ENCODE assay signal across 8 cellular contexts in the genomic region with DNA sequence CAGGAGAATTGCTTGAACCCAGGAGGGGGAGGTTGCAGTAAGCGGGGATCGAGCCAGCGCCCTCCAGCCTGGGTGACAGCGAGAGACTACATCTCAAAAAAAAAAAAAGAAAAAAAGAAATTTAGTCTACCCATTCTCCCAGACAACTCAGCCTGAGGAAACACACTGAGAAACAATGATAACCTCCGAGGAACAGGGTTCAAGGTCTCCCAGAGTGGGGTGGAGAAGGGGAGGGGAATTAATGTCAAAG. TPM values are rescaled to one million over a fixed set of nuclear protein-coding genes. Genes with fewer than 3 reads are reported as not detected.
DNase-seq lines count a peak whose midpoint lies in the region; ATAC-seq and TF ChIP-seq lines count a peak whose summit lies in the region.

No MANE protein-coding gene starts in this region.

- TF ChIP-seq CTCF in HFF-Myc (IDR thresholded peaks at IDR 0.05; ENCODE audit: low read depth, low read length, missing control alignments): no peak

- DNase-seq in HFF-Myc (ENCODE audit: extremely low read depth, low read depth) (no peak), iPS DF 6.9 (ENCODE audit: low read depth, low spot score) (no peak), NCI-H82 treated with DMSO at 0.1 percent for 48 hours (lab: John Stamatoyannopoulos, UW; ENCODE audit: unreplicated experiment) (no peak), SW480 (ENCODE audit: low spot score) (no peak), NCI-H187 treated with DMSO at 0.1 percent for 48 hours (lab: John Stamatoyannopoulos, UW) (no peak)
- no peak for DNase-seq in stimulated activated effector memory CD8-positive, alpha-beta T cell treated with anti-CD3 and anti-CD28 coated beads, Interleukin-12 subunit alpha, Interleukin-12 subunit beta, amount 100 ng/mL, for 72 hours (ENCODE audit: low spot score in 2 of 2)

- no peak for ATAC-seq in activated T-helper 17 cell treated with anti-CD3 and anti-CD28 coated beads, Interleukin-2, amount 50 U/mL, for 72 hours (replicated peaks)
- ATAC-seq in stimulated activated effector memory CD8-positive, alpha-beta T cell treated with anti-CD3 and anti-CD28 coated beads, Interleukin-12 subunit alpha, Interleukin-12 subunit beta, amount 100 ng/mL, for 72 hours: no peak
- ATAC-seq in HG02798 (IDR thresholded peaks at IDR 0.05; ENCODE audit: poor library complexity, unreplicated experiment): no peak

- H3K9me3 ChIP-seq in iPS DF 6.9 (ENCODE audit: control insufficient read depth, insufficient read depth, low read length): no peaks in the 10 kb centered on the region

- H3K36me3 Mint-ChIP-seq in activated T-helper 17 cell treated with anti-CD3 and anti-CD28 coated beads, Interleukin-2, amount 50 U/mL, for 72 hours (ENCODE audit: low read depth): peaks cover 36% of the 10 kb centered on the region
- H3K36me3 Mint-ChIP-seq in stimulated activated effector memory CD8-positive, alpha-beta T cell treated with anti-CD3 and anti-CD28 coated beads, Interleukin-12 subunit alpha, Interleukin-12 subunit beta, amount 100 ng/mL, for 72 hours: peaks cover 31% of the 10 kb centered on the region

- H3K4me1 Mint-ChIP-seq in activated T-helper 17 cell treated with anti-CD3 and anti-CD28 coated beads, Interleukin-2, amount 50 U/mL, for 72 hours: peaks cover 8% of the 10 kb centered on the region
- H3K4me1 Mint-ChIP-seq in stimulated activated effector memory CD8-positive, alpha-beta T cell treated with anti-CD3 and anti-CD28 coated beads, Interleukin-12 subunit alpha, Interleukin-12 subunit beta, amount 100 ng/mL, for 72 hours: peaks cover 24% of the 10 kb centered on the region

- peak overlapping the region; percentile 98 for H3K4me3 Mint-ChIP-seq in activated T-helper 17 cell treated with anti-CD3 and anti-CD28 coated beads, Interleukin-2, amount 50 U/mL, for 72 hours
- H3K4me3 Mint-ChIP-seq in stimulated activated effector memory CD8-positive, alpha-beta T cell treated with anti-CD3 and anti-CD28 coated beads, Interleukin-12 subunit alpha, Interleukin-12 subunit beta, amount 100 ng/mL, for 72 hours: peak overlapping the region; percentile 98

- no peak overlapping the region for H3K27ac ChIP-seq in iPS DF 6.9 (ENCODE audit: low read length)

- peak overlapping the region; percentile 70 for H3K27ac Mint-ChIP-seq in activated T-helper 17 cell treated with anti-CD3 and anti-CD28 coated beads, Interleukin-2, amount 50 U/mL, for 72 hours
- peak overlapping the region; percentile 94 for H3K27ac Mint-ChIP-seq in stimulated activated effector memory CD8-positive, alpha-beta T cell treated with anti-CD3 and anti-CD28 coated beads, Interleukin-12 subunit alpha, Interleukin-12 subunit beta, amount 100 ng/mL, for 72 hours

- no CpG with 5 or more reads among the region's 5 CpGs for WGBS in iPS DF 6.9 (ENCODE audit: insufficient coverage, insufficient read length)

- peaks cover 7% of the 10 kb centered on the region; the same call in 1 of the 2 replicates for H3K4me1 ChIP-seq in iPS DF 6.9 (ENCODE audit: control insufficient read depth, insufficient read depth, low read length)

- H3K27me3 Mint-ChIP-seq in activated T-helper 17 cell treated with anti-CD3 and anti-CD28 coated beads, Interleukin-2, amount 50 U/mL, for 72 hours: no peaks in the 10 kb centered on the region

- H3K36me3 ChIP-seq in iPS DF 6.9 (ENCODE audit: control insufficient read depth, insufficient read depth, low read length): no peaks in the 10 kb centered on the region

- peak overlapping the region; percentile 99 for H3K4me3 ChIP-seq in HFF-Myc (replicated peaks; ENCODE audit: low read depth, low read length)
- peak overlapping the region; percentile 6; the same call in 1 of the 2 replicates for H3K4me3 ChIP-seq in iPS DF 6.9 (ENCODE audit: low read length)

- H3K27me3 ChIP-seq in iPS DF 6.9 (ENCODE audit: control insufficient read depth, insufficient read depth, low read length): no peaks in the 10 kb centered on the region

- no peaks in the 10 kb centered on the region for H3K9me3 Mint-ChIP-seq in activated T-helper 17 cell treated with anti-CD3 and anti-CD28 coated beads, Interleukin-2, amount 50 U/mL, for 72 hours
- H3K9me3 Mint-ChIP-seq in stimulated activated effector memory CD8-positive, alpha-beta T cell treated with anti-CD3 and anti-CD28 coated beads, Interleukin-12 subunit alpha, Interleukin-12 subunit beta, amount 100 ng/mL, for 72 hours: no peaks in the 10 kb centered on the region

RNA-seq across cellular contexts. Expression of gene VASP, which starts 1.4 kb away (rescaled TPM):
- 100 to 1,000 TPM; 151 to 196 TPM for total RNA-seq in activated T-helper 17 cell treated with anti-CD3 and anti-CD28 coated beads, Interleukin-2, amount 50 U/mL, for 72 hours

RNA-seq across cellular contexts. Expression of gene PPM1N, which starts 7.7 kb away (rescaled TPM):
- total RNA-seq in activated T-helper 17 cell treated with anti-CD3 and anti-CD28 coated beads, Interleukin-2, amount 50 U/mL, for 72 hours: 1 to 10 TPM; 4.3 to 5.2 TPM

RNA-seq across cellular contexts. Expression of gene RTN2, which starts 9.1 kb away (rescaled TPM):
- total RNA-seq in activated T-helper 17 cell treated with anti-CD3 and anti-CD28 coated beads, Interleukin-2, amount 50 U/mL, for 72 hours: 1 to 10 TPM; 5.3 to 8.6 TPM

RNA-seq across cellular contexts. Expression of gene FOSB, which starts 38.1 kb away (rescaled TPM):
- total RNA-seq in activated T-helper 17 cell treated with anti-CD3 and anti-CD28 coated beads, Interleukin-2, amount 50 U/mL, for 72 hours: 10 to 100 TPM; 20.7 to 39.2 TPM
